ENCODE assay signal across 14 cellular contexts in genomic region chr13:39044536-39044935, GRCh38. TPM values are rescaled to one million over a fixed set of nuclear protein-coding genes. Genes with fewer than 3 reads are reported as not detected.
DNase-seq lines count a peak whose midpoint lies in the region; ATAC-seq and TF ChIP-seq lines count a peak whose summit lies in the region.
"Had no signal": no experiment of that assay in that cellular context is flagged by ENCODE, and none has a peak within 500 bp of the region (broad histone marks: within the 10 kb centered on the region; RNA-seq: fewer than 3 reads in every experiment).

No MANE protein-coding gene starts in this region.

- peak; percentile 70 for ATAC-seq in GM18861 (IDR thresholded peaks at IDR 0.05; ENCODE audit: unreplicated experiment)
- ATAC-seq in GM21360 (IDR thresholded peaks at IDR 0.05; ENCODE audit: unreplicated experiment): peak; percentile 86
- peak; percentile 90 for ATAC-seq in HG02852 (IDR thresholded peaks at IDR 0.05; ENCODE audit: unreplicated experiment)
- peak; percentile 45 for ATAC-seq in HG03460 (IDR thresholded peaks at IDR 0.05; ENCODE audit: unreplicated experiment)
- ATAC-seq: activated CD8-positive, alpha-beta memory T cell treated with anti-CD3 and anti-CD28 coated beads, Interleukin-2, amount 10 ng/mL, durations not matched to agents 7 days and 5 days; Right ventricle myocardium inferior had no signal

- H3K9me3 ChIP-seq in tibial artery (no peaks in the 10 kb centered on the region), thyroid gland (no peaks in the 10 kb centered on the region)

- no peak for TF ChIP-seq CTCF in tibial artery (IDR thresholded peaks at IDR 0.05)
- TF ChIP-seq CTCF in thyroid gland (IDR thresholded peaks at IDR 0.05): no peak

- H3K27ac ChIP-seq in tibial artery: no peak overlapping the region
- no peak overlapping the region for H3K27ac ChIP-seq in thyroid gland

- no peak for DNase-seq in tibial artery
- no peak for DNase-seq in cardiac septum (ENCODE audit: low spot score)
- no peak for DNase-seq in thyroid gland
- DNase-seq in GM03348 (ENCODE audit: low spot score): no peak
- DNase-seq: activated CD8-positive, alpha-beta memory T cell treated with anti-CD3 and anti-CD28 coated beads, Interleukin-2, amount 10 ng/mL, durations not matched to agents 7 days and 5 days; C1 segment of cervical spinal cord; foreskin fibroblast; NCI-H526; retina had no signal

- H3K4me1 ChIP-seq in tibial artery (peaks cover 0 to 17% (median 4%) of the 10 kb centered on the region in 4 donors), thyroid gland (peaks cover 9 to 17% of the 10 kb centered on the region in 2 donors)

- H3K36me3 ChIP-seq in tibial artery (peaks cover 0 to 12% (median 7%) of the 10 kb centered on the region in 3 donors), thyroid gland (no peaks in the 10 kb centered on the region)

- WGBS in thyroid gland, 2 donors: 97 to 98% methylated on average over 3 of the region's 3 CpGs

- H3K4me3 ChIP-seq in tibial artery (no peak overlapping the region), thyroid gland (replicated peaks in 1 of 3) (no peak overlapping the region)

- no peak for TF ChIP-seq POLR2A in thyroid gland (IDR thresholded peaks at IDR 0.05)

- H3K27me3 ChIP-seq in tibial artery (no peaks in the 10 kb centered on the region), thyroid gland (no peaks in the 10 kb centered on the region)

- intact Hi-C loops in tibial artery (cut with DNase I; ENCODE audit: low total_unique reads): no loop called here
- intact Hi-C loops in cardiac septum (cut with DNase I): no loop called here
- intact Hi-C loops in thyroid gland (cut with DNase I): no loop called here

RNA-seq across cellular contexts. Expression of gene NHLRC3, which starts 6.3 kb away (rescaled TPM):
- total RNA-seq in cardiac septum (13.2 TPM), thyroid gland (10 to 100 TPM; 31.0 to 46.4 (median 38.5) TPM)

RNA-seq across cellular contexts. Expression of gene PROSER1, which starts 6.6 kb away (rescaled TPM):
- total RNA-seq in cardiac septum (17.5 TPM), thyroid gland (10 to 100 TPM; 22.7 to 63.6 (median 30.7) TPM)

RNA-seq across cellular contexts. Expression of gene STOML3, which starts 53.9 kb away (rescaled TPM):
- total RNA-seq in cardiac septum (not detected), thyroid gland (not detected)
- total RNA-seq: activated CD8-positive, alpha-beta memory T cell treated with anti-CD3 and anti-CD28 coated beads, Interleukin-2, amount 10 ng/mL, durations not matched to agents 7 days and 5 days; Right ventricle myocardium inferior had no signal
